In genomic region chr10:80078448-80079311, GRCh38 we compare ENCODE assay signal across 8 cellular contexts. TPM values are rescaled to one million over a fixed set of nuclear protein-coding genes. Genes with fewer than 3 reads are reported as not detected.
DNase-seq lines count a peak whose midpoint lies in the region; ATAC-seq, FAIRE-seq and TF ChIP-seq lines count a peak whose summit lies in the region.

TMEM254 (plus strand) TSS chr10:80078665; CDS start chr10:80078700, 35 bp downstream.

- peak within 1 kb of the TSS; percentile 91 for H4K91ac ChIP-seq in H1 (replicated peaks; ENCODE audit: insufficient read length, low read length)

- peaks cover 9% of the 10 kb centered on the region for H3K23me2 ChIP-seq in H1 (ENCODE audit: low read depth, low read length)

- H3K27me3 ChIP-seq in H1 (replicated peaks in 1 of 4; ENCODE audit: control insufficient read depth in 3 of 4, extremely low read depth in 1 of 4, insufficient read depth in 3 of 4, low read length in 3 of 4), result no peaks in the 10 kb centered on the region
- H3K27me3 ChIP-seq in mesendoderm (ENCODE audit: insufficient read depth, low read length, poor library complexity), result no peaks in the 10 kb centered on the region

- TF ChIP-seq POLR2A in H1 (IDR thresholded peaks at IDR 0.05; ENCODE audit: control extremely low read depth in 1 of 2, low read depth in 2 of 2, low read length in 2 of 2), result peak; percentile 50 to 80

- H3K4me1 ChIP-seq in H1 (replicated peaks in 1 of 4; ENCODE audit: control insufficient read depth in 3 of 4, insufficient read depth in 4 of 4, low read length in 3 of 4), result 0 out of 7 replicates have a peak, but pooled peaks cover 0 to 2% (median 0%) of the 10 kb centered on the region in 4 experiments
- H3K4me1 ChIP-seq in mesendoderm (ENCODE audit: control insufficient read depth, low read depth, low read length), result no peaks in the 10 kb centered on the region

- H3K79me1 ChIP-seq in H1 (ENCODE audit: low read depth, low read length), result no peaks in the 10 kb centered on the region
- no peaks in the 10 kb centered on the region for H3K79me1 ChIP-seq in mesendoderm (ENCODE audit: low read length)

- peak within 1 kb of the TSS; percentile 52 to 80 (median 74) for H3K4me3 ChIP-seq in H1 (ENCODE audit: extremely low read depth in 1 of 4, insufficient read depth in 2 of 4, low read depth in 3 of 4, low read length in 4 of 4)
- peak within 1 kb of the TSS; percentile 84 for H3K4me3 ChIP-seq in mesendoderm (ENCODE audit: low read length)

- no peak within 1 kb of the TSS for H2BK12ac ChIP-seq in H1 (ENCODE audit: low read depth, low read length)

- TF ChIP-seq EP300 in H1 (IDR thresholded peaks at IDR 0.05; ENCODE audit: borderline replicate concordance in 1 of 2, low read depth in 2 of 2, low read length in 2 of 2), result no peak

- H4K5ac ChIP-seq in H1 (ENCODE audit: insufficient read length, low read depth, low read length) (peak within 1 kb of the TSS; percentile 94), mesendoderm (ENCODE audit: low read length) (no peak within 1 kb of the TSS)

- H3K79me2 ChIP-seq in H1 (ENCODE audit: control insufficient read depth in 1 of 2, insufficient read depth in 2 of 2, low read length in 2 of 2), result peaks cover 0 to 9% of the 10 kb centered on the region in 2 experiments; a peak in 2 of 4 replicates
- no peaks in the 10 kb centered on the region for H3K79me2 ChIP-seq in mesendoderm (ENCODE audit: control insufficient read depth, insufficient read depth, low read length)

- peak within 1 kb of the TSS; percentile 77; the same call in 1 of the 2 replicates for H2AFZ ChIP-seq in H1 (ENCODE audit: low read length)

- H4K8ac ChIP-seq in H1 (ENCODE audit: extremely low read depth, insufficient read depth, low read length) (peak within 1 kb of the TSS; percentile 97), mesendoderm (ENCODE audit: low read depth, low read length) (peak within 1 kb of the TSS; percentile 68)

- H4K20me1 ChIP-seq in H1 (replicated peaks in 1 of 2; ENCODE audit: control insufficient read depth in 1 of 2, insufficient read depth in 2 of 2, low read length in 2 of 2), result no peaks in the 10 kb centered on the region

- H3K4ac ChIP-seq in H1 (replicated peaks; ENCODE audit: insufficient read length, low read depth, low read length) (peak within 1 kb of the TSS; percentile 93), mesendoderm (ENCODE audit: low read depth, low read length) (peak within 1 kb of the TSS; percentile 18)

- H3K14ac ChIP-seq in H1 (ENCODE audit: insufficient read length), result no peak within 1 kb of the TSS

- H3K36me3 ChIP-seq in H1 (ENCODE audit: control insufficient read depth in 2 of 4, insufficient read depth in 4 of 4, low read length in 3 of 4) (no peaks in the 10 kb centered on the region), mesendoderm (ENCODE audit: control insufficient read depth, insufficient read depth, low read length) (no peaks in the 10 kb centered on the region)

- peak within 1 kb of the TSS in 3 of 4 experiments; percentile 81 to 82 (median 82); a peak in 6 of 7 replicates for H3K9ac ChIP-seq in H1 (replicated peaks in 1 of 4; ENCODE audit: extremely low read depth in 1 of 4, low read depth in 3 of 4, low read length in 3 of 4)
- H3K9ac ChIP-seq in mesendoderm (ENCODE audit: low read length), result peak within 1 kb of the TSS; percentile 98

- H3K56ac ChIP-seq in H1 (replicated peaks; ENCODE audit: insufficient read length, low read depth, low read length) (peak within 1 kb of the TSS; percentile 85), mesendoderm (ENCODE audit: low read length) (peak within 1 kb of the TSS; percentile 99)

- ATAC-seq in GM19467 (IDR thresholded peaks at IDR 0.05; ENCODE audit: unreplicated experiment), result peak; percentile 92

- no peak within 1 kb of the TSS for H2BK120ac ChIP-seq in H1 (replicated peaks; ENCODE audit: low read depth, low read length)
- peak within 1 kb of the TSS; percentile 74 for H2BK120ac ChIP-seq in mesendoderm (ENCODE audit: low read depth, low read length)

- peak within 1 kb of the TSS; percentile 92 for H2BK5ac ChIP-seq in H1 (ENCODE audit: low read depth, low read length)
- H2BK5ac ChIP-seq in mesendoderm (ENCODE audit: low read length), result peak within 1 kb of the TSS; percentile 91

- POLR2A ChIA-PET in H1 (lab: Charles Lee; ENCODE audit: partially characterized antibody), result interaction anchor here (0.6 to 3.5 kb wide), 7 partner anchors 10 to 125 kb away, joined by 3 to 31 read pairs (median 4); partner anchors contain the start of gene PLAC9

- peak; percentile 58 for DNase-seq in CMK (ENCODE audit: low read depth)
- DNase-seq in HPDE6-E6E7 (ENCODE audit: extremely low spot score), result peak; percentile 64
- DNase-seq in NOMO-1 treated with dmso at 0.1 percent for 144 hours (lab: John Stamatoyannopoulos, UW; ENCODE audit: unreplicated experiment), result peak; percentile 86
- peak; percentile 66 to 80 (median 78) for DNase-seq in activated CD8-positive, alpha-beta memory T cell treated with anti-CD3 and anti-CD28 coated beads for 48 hours (ENCODE audit: low read depth in 2 of 3, low spot score in 2 of 3)
- DNase-seq in H1 (ENCODE audit: low read depth in 1 of 2, low spot score in 2 of 2), result peak; percentile 64 to 91
- peak; percentile 95 for DNase-seq in mesendoderm
- DNase-seq in stimulated activated CD8-positive, alpha-beta memory T cell treated with anti-CD3 and anti-CD28 coated beads, Interleukin-12 subunit alpha, Interleukin-12 subunit beta, amount 100 ng/mL, for 4 hours (ENCODE audit: low read depth), result peak; percentile 76

- H3K4me2 ChIP-seq in H1 (ENCODE audit: insufficient read depth in 1 of 2, low read depth in 2 of 2, low read length in 2 of 2), result peak within 1 kb of the TSS; percentile 79 to 89
- H3K4me2 ChIP-seq in mesendoderm (ENCODE audit: low read length), result peak within 1 kb of the TSS; percentile 90

- no peak within 1 kb of the TSS for H2BK20ac ChIP-seq in H1 (ENCODE audit: low read length)

- H2AK5ac ChIP-seq in H1 (ENCODE audit: low read depth, low read length) (no peak within 1 kb of the TSS), mesendoderm (ENCODE audit: low read length) (no peak within 1 kb of the TSS)

- H3K23ac ChIP-seq in H1 (ENCODE audit: insufficient read length), result no peak within 1 kb of the TSS
- H3K23ac ChIP-seq in mesendoderm (ENCODE audit: low read length), result peak within 1 kb of the TSS; percentile 67

- H3K18ac ChIP-seq in H1 (ENCODE audit: extremely low read depth, low read length), result peak within 1 kb of the TSS; percentile 98
- H3K18ac ChIP-seq in mesendoderm (ENCODE audit: low read length), result peak within 1 kb of the TSS; percentile 53

- H3K9me3 ChIP-seq in H1 (ENCODE audit: insufficient read depth in 2 of 2, low read depth in 1 of 2, low read length in 1 of 2), result no peaks in the 10 kb centered on the region

- peak within 1 kb of the TSS; percentile 78 for H3K27ac ChIP-seq in H1 (ENCODE audit: low read depth, low read length)
- peak within 1 kb of the TSS; percentile 97 for H3K27ac ChIP-seq in mesendoderm (ENCODE audit: low read depth, low read length)

- FAIRE-seq in H1 (lab: Jason Lieb, UNC), result no peak

- TF ChIP-seq RAD21 in H1 (IDR thresholded peaks at IDR 0.05 in 1 of 2, conservative IDR thresholded peaks at IDR 0.05 in 1 of 2; ENCODE audit: low read depth in 2 of 2, low read length in 2 of 2), result peak in 1 of 2 experiments; percentile 4; a peak in 1 of 4 replicates

- no peak; a peak in 1 of 4 replicates for TF ChIP-seq CTCF in H1 (IDR thresholded peaks at IDR 0.05; ENCODE audit: control extremely low read depth in 1 of 3, insufficient read depth in 1 of 3, low read depth in 1 of 3, low read length in 3 of 3)

- CTCF ChIA-PET in H1 (lab: Charles Lee; ENCODE audit: partially characterized antibody), result interaction anchor here (1.4 to 3.3 kb wide), 4 partner anchors 9 to 64 kb away, joined by 3 to 13 read pairs (median 3); no protein-coding TSS in a partner anchor

- H2BK15ac ChIP-seq in H1 (ENCODE audit: low read length) (0 out of 2 replicates have a peak within 1 kb of the TSS, but pooled peaks have one; percentile 84), mesendoderm (replicated peaks; ENCODE audit: low read depth) (no peak within 1 kb of the TSS)

- WGBS in H1 (ENCODE audit: extremely low coverage in 1 of 2, insufficient coverage in 1 of 2, insufficient read length in 1 of 2, insufficient replicate concordance in 2 of 2, low coverage in 1 of 2, low lambda C conversion rate in 2 of 2, missing lambda C conversion rate in 1 of 2), 2 experiments, result 1% methylated on average over 62 of the region's 64 CpGs; no CpG with 5 or more reads in 1 of the 2 experiments
- WGBS in mesendoderm (ENCODE audit: extremely low coverage, insufficient coverage, low lambda C conversion rate), result no CpG with 5 or more reads among the region's 64 CpGs

TF ChIP-seq in H1, 55 proteins besides CTCF, POLR2A, EP300 and RAD21 (continues in another document):
- no peak for TF ChIP-seq TEAD4 (IDR thresholded peaks at IDR 0.05; ENCODE audit: low read depth, low read length)
- peak in 1 of 2 experiments; percentile 68; a peak in 1 of 4 replicates for TF ChIP-seq HDAC2 (IDR thresholded peaks at IDR 0.05; ENCODE audit: borderline replicate concordance in 1 of 2, low read depth in 2 of 2, low read length in 2 of 2)
- no peak for TF ChIP-seq SRF (IDR thresholded peaks at IDR 0.05; ENCODE audit: low read depth, low read length)
- TF ChIP-seq SAP30 (IDR thresholded peaks at IDR 0.05; ENCODE audit: insufficient read depth, insufficient replicate concordance, low read length), result peak; percentile 29
- peak; percentile 49; the same call in 1 of the 2 replicates for TF ChIP-seq TBP (IDR thresholded peaks at IDR 0.05; ENCODE audit: low read depth, low read length)
- no peak for TF ChIP-seq SIRT6 (IDR thresholded peaks at IDR 0.05; ENCODE audit: low read length)
- peak; percentile 72 for TF ChIP-seq YY1 (IDR thresholded peaks at IDR 0.05; ENCODE audit: low read depth, low read length)
- peak; percentile 40; the same call in 1 of the 2 replicates for TF ChIP-seq MAX (IDR thresholded peaks at IDR 0.05)
- no peak for TF ChIP-seq POU5F1 (IDR thresholded peaks at IDR 0.05; ENCODE audit: low read depth, low read length)
- TF ChIP-seq POLR2AphosphoS5 (IDR thresholded peaks at IDR 0.05; ENCODE audit: low read depth, low read length), result peak; percentile 70

RNA-seq across cellular contexts. Expression of gene TMEM254, which starts in this region (rescaled TPM):
- 26.4 and 26.9 TPM in 2 replicates for total RNA-seq in H1 (2021; fragmentation: NEBNext Ultra II Directional; extraction: Animal tissue kit (Norgen Biotek cat#: 25700))
- polyA plus RNA-seq in H1 (2011; rRNA removed), result 38.7 and 61.2 TPM in 2 replicates
- 44.4 TPM for polyA plus RNA-seq in H1 (2011; cell fraction: cytosol; rRNA removed)
- 19.8 TPM for polyA plus RNA-seq in H1 (2011; cell fraction: nucleus; rRNA removed)
- 24.4 to 32.5 TPM (median 27.6 TPM) in 4 replicates for polyA plus RNA-seq in H1 (2012, experiment 1 of 2)
- polyA plus RNA-seq in H1 (2012, experiment 2 of 2), result 17.7 TPM
- polyA plus RNA-seq in H1 (2013, experiment 1 of 2), result 32.6 TPM
- 39.2 TPM for polyA plus RNA-seq in H1 (2013, experiment 2 of 2)
- polyA minus RNA-seq in H1 (2011; rRNA and poly(A)+ RNA removed), result 39.0 and 53.2 TPM in 2 replicates
- 12.3 TPM for polyA minus RNA-seq in H1 (2011; cell fraction: cytosol; rRNA and poly(A)+ RNA removed)
- 13.1 TPM for polyA minus RNA-seq in H1 (2011; cell fraction: nucleus; rRNA and poly(A)+ RNA removed)
- polyA plus RNA-seq in mesendoderm (2013, experiment 1 of 2), result 19.6 TPM
- 20.5 TPM for polyA plus RNA-seq in mesendoderm (2013, experiment 2 of 2)

Comparison
In these comparisons a context has a peak if more than half of its experiments do, and no peak if none do; other contexts are left out.
1. Peak in every context shown above with its lines: DNase-seq, ATAC-seq, H3K4me3 ChIP-seq and H3K27ac ChIP-seq.